8 cellular contexts compared by ENCODE assay signal in the genomic region with DNA sequence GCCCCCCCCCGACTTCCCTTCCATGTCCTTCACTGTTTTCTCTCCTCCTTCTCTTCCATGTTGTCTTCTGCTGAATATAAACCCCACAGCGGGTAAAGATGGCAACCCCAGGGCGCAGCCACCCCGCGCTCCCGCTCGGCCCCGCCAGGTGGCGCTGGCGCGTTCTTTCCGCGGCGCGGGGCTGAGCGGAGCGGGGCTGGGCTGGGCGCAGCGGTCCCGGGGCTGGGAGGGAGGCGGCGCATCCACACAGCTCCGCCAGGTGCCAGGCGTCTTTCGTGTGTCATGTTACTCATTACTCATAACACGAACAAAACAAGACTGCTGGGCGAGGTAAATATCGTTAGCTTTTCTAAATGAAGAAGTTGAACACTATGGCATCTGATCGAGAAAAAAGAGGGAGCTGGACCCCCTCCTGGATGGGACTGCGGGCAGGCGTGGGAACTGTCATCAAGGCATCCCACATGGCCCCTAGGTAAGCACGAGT.
A peak's percentile ranks its signal among the peaks of the same experiment; 100 is the strongest.
DNase-seq lines count a peak whose midpoint lies in the region; ATAC-seq and TF ChIP-seq lines count a peak whose summit lies in the region.

No MANE protein-coding gene starts in this region.

- H3K36me3 ChIP-seq in heart right ventricle = no peaks in the 10 kb centered on the region
- no peaks in the 10 kb centered on the region for H3K36me3 ChIP-seq in HUES6 (ENCODE audit: control insufficient read depth, insufficient read depth, low read length)
- no peaks in the 10 kb centered on the region for H3K36me3 ChIP-seq in right lobe of liver

- H3K27me3 ChIP-seq in heart right ventricle (peaks cover 0 to 59% (median 34%) of the 10 kb centered on the region in 7 donors), HUES6 (ENCODE audit: control insufficient read depth, insufficient read depth, low read length) (peaks cover 69% of the 10 kb centered on the region), right lobe of liver (no peaks in the 10 kb centered on the region)

- H3K4me3 ChIP-seq in heart right ventricle = no peak overlapping the region
- peak overlapping the region; percentile 27; the same call in 1 of the 2 replicates for H3K4me3 ChIP-seq in HUES6 (ENCODE audit: low read depth, low read length)
- H3K4me3 ChIP-seq in astrocyte of the cerebellum (ENCODE audit: low read depth, low read length) = no peak overlapping the region
- H3K4me3 ChIP-seq in right lobe of liver = no peak overlapping the region

- no peak overlapping the region for H3K27ac ChIP-seq in heart right ventricle
- H3K27ac ChIP-seq in HUES6 (ENCODE audit: low read depth, low read length) = no peak overlapping the region
- no peak overlapping the region for H3K27ac ChIP-seq in right lobe of liver

- H3K4me1 ChIP-seq in heart right ventricle (peaks cover 0 to 15% (median 8%) of the 10 kb centered on the region in 9 donors), HUES6 (ENCODE audit: control insufficient read depth, insufficient read depth, low read length) (peaks cover 12% of the 10 kb centered on the region), right lobe of liver (peaks cover 0 to 4% (median 0%) of the 10 kb centered on the region in 4 donors)

- in situ Hi-C loops in astrocyte of the cerebellum (cut with HindIII; ENCODE audit: low sequenced_read_pairs) = no loop called here

- TF ChIP-seq CTCF in heart right ventricle (IDR thresholded peaks at IDR 0.05) = peak in 7 of 9 donors; percentile 33 to 56 (median 47)
- peak; percentile 64 for TF ChIP-seq CTCF in astrocyte of the cerebellum (IDR thresholded peaks at IDR 0.05; ENCODE audit: low read depth, low read length, missing control alignments)
- TF ChIP-seq CTCF in right lobe of liver (IDR thresholded peaks at IDR 0.05) = peak; percentile 23 to 48 (median 36)

- DNase-seq in heart right ventricle (no peak), left ventricle myocardium superior (no peak), astrocyte of the cerebellum (ENCODE audit: low read depth) (no peak), right lobe of liver (no peak), MV-4-11 (lab: John Stamatoyannopoulos, UW) (no peak), globus pallidus (ENCODE audit: low spot score) (no peak), DMS114 treated with DMSO at 0.1 percent for 48 hours (lab: John Stamatoyannopoulos, UW; ENCODE audit: unreplicated experiment) (no peak)

- H3K9me3 ChIP-seq in heart right ventricle = no peaks in the 10 kb centered on the region
- no peaks in the 10 kb centered on the region for H3K9me3 ChIP-seq in HUES6 (ENCODE audit: control insufficient read depth, insufficient read depth, low read depth, low read length)
- H3K9me3 ChIP-seq in right lobe of liver = no peaks in the 10 kb centered on the region

- 8 to 11% methylated on average over 32 of the region's 32 CpGs for WGBS in heart right ventricle, 2 donors
- 16% methylated on average over 31 of the region's 32 CpGs for WGBS in right lobe of liver (ENCODE audit: insufficient coverage, low coverage, low lambda C conversion rate, missing lambda C conversion rate)

- peak in 1 of 8 donors; percentile 11 for ATAC-seq in heart right ventricle
- no peak for ATAC-seq in left ventricle myocardium superior
- ATAC-seq in right lobe of liver = peak in 3 of 4 donors; percentile 9 to 29 (median 20)

- TF ChIP-seq POLR2A in right lobe of liver (IDR thresholded peaks at IDR 0.05) = no peak

- H3K9ac ChIP-seq in HUES6 (ENCODE audit: low read length) = no peak overlapping the region

- intact Hi-C loops in heart right ventricle (cut with DNase I) (no loop called here), left ventricle myocardium superior (cut with micrococcal nuclease) (no loop called here), right lobe of liver (cut with DNase I) (no loop called here)
